24 cellular contexts compared by ENCODE assay signal in the genomic region with DNA sequence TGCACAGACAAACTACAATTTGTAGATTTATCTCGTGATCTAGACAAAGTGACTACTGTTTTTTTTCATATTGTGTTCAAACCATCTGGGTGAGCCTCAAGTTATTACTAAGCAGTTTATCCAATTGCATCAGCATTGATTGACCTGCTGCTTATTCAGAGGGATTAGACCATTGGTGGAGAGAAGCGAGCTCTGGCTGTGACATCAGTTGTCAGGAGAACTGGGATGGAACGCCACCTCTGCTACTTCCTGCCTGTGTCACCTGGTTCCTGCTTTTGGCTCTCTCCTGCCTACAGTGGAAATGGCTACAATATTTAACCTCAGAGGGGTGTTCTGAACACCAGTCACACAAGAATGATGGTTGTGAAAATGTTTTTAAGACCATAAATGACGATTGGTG. TPM values are rescaled to one million over a fixed set of nuclear protein-coding genes. Genes with fewer than 3 reads are reported as not detected.
DNase-seq lines count a peak whose midpoint lies in the region; TF ChIP-seq lines count a peak whose summit lies in the region.
"Had no signal": no experiment of that assay in that cellular context is flagged by ENCODE, and none has a peak within 500 bp of the region (broad histone marks: within the 10 kb centered on the region; RNA-seq: fewer than 3 reads in every experiment).

No MANE protein-coding gene starts in this region.

- peak overlapping the region; percentile 57 for H2AFZ ChIP-seq in OCI-LY3 (ENCODE audit: low read depth, low read length)

- H3K4me3 ChIP-seq in GM12865 (ENCODE audit: low read depth, low read length) (no peak overlapping the region), H7 (ENCODE audit: insufficient read depth, low read depth, low read length) (no peak overlapping the region), OCI-LY3 (ENCODE audit: low read length) (no peak overlapping the region), esophagus muscularis mucosa (no peak overlapping the region)
- H3K4me3 ChIP-seq: body of pancreas, HAP-1, heart left ventricle, psoas muscle, transverse colon had no signal

- peak; percentile 51 for DNase-seq in GM12865 (ENCODE audit: low read depth)
- peak; percentile 18 for DNase-seq in H7
- DNase-seq in esophagus muscularis mucosa (ENCODE audit: extremely low spot score): peak; percentile 31
- no peak for DNase-seq in COLO668 (lab: John Stamatoyannopoulos, UW; ENCODE audit: unreplicated experiment)
- no peak for DNase-seq in NCI-H1105 treated with DMSO at 0.1 percent for 48 hours (lab: John Stamatoyannopoulos, UW)
- no peak for DNase-seq in C1 segment of cervical spinal cord (lab: John Stamatoyannopoulos, UW)
- no peak for DNase-seq in foreskin melanocyte
- DNase-seq: activated CD4-positive, CD25-positive, alpha-beta regulatory T cell treated with anti-CD3 and anti-CD28 coated beads, Interleukin-2, amount 50 U/mL, for 72 hours; activated gamma-delta T cell treated with Interleukin-2 at 50 U/mL for 16 hours; activated T-cell treated with anti-CD3 and anti-CD28 coated beads, Interleukin-2, amount 50 U/mL, for 1 hour; body of pancreas; CD4-positive, alpha-beta T cell; cerebellar nuclear complex; DMS153; heart left ventricle; KBM-7; NCI-H1694; NCI-H2171 treated with DMSO at 0.1 percent for 48 hours; PC-3; psoas muscle; SHP77; transverse colon had no signal

- H3K79me2 ChIP-seq in OCI-LY3 (ENCODE audit: low read length): no peaks in the 10 kb centered on the region

- H3K4me2 ChIP-seq in OCI-LY3 (ENCODE audit: low read length): peak overlapping the region; percentile 9; the same call in 1 of the 2 replicates

- no peak for TF ChIP-seq POLR2A in esophagus muscularis mucosa (IDR thresholded peaks at IDR 0.05; ENCODE audit: low read depth)

- H3K27me3 ChIP-seq in H7 (ENCODE audit: control insufficient read depth, insufficient read depth, low read length): peaks cover 27% of the 10 kb centered on the region
- H3K27me3 ChIP-seq in OCI-LY3 (ENCODE audit: low read depth, low read length): no peaks in the 10 kb centered on the region
- H3K27me3 ChIP-seq in esophagus muscularis mucosa: peaks cover 0 to 9% (median 0%) of the 10 kb centered on the region in 4 donors
- H3K27me3 ChIP-seq: body of pancreas had no signal

- H3K36me3 ChIP-seq in H7 (replicated peaks; ENCODE audit: control insufficient read depth, insufficient read depth, low read length) (no peaks in the 10 kb centered on the region), OCI-LY3 (replicated peaks; ENCODE audit: low read depth, low read length) (no peaks in the 10 kb centered on the region), esophagus muscularis mucosa (peaks cover 0 to 14% (median 7%) of the 10 kb centered on the region in 4 donors)
- H3K36me3 ChIP-seq: HAP-1, transverse colon had no signal

- H3K9ac ChIP-seq in OCI-LY3 (ENCODE audit: low read length): no peak overlapping the region

- no peak for TF ChIP-seq CTCF in GM12865 (IDR thresholded peaks at IDR 0.05; ENCODE audit: insufficient read depth, low read depth, low read length, missing control alignments)
- TF ChIP-seq CTCF in OCI-LY3 (IDR thresholded peaks at IDR 0.05; ENCODE audit: low read depth, low read length): no peak
- no peak for TF ChIP-seq CTCF in esophagus muscularis mucosa (IDR thresholded peaks at IDR 0.05)

- H3K4me1 ChIP-seq in OCI-LY3 (ENCODE audit: low read length): peaks cover 5% of the 10 kb centered on the region
- peaks cover 0 to 1% (median under 1%) of the 10 kb centered on the region in 4 donors for H3K4me1 ChIP-seq in esophagus muscularis mucosa
- H3K4me1 ChIP-seq: body of pancreas, HAP-1, heart left ventricle, psoas muscle, transverse colon had no signal

- intact Hi-C loops in esophagus muscularis mucosa (cut with DNase I): no loop called here

- TF ChIP-seq EP300 in esophagus muscularis mucosa (IDR thresholded peaks at IDR 0.05): no peak

- H3K9me3 ChIP-seq in OCI-LY3 (ENCODE audit: insufficient read depth, low read length) (no peaks in the 10 kb centered on the region), esophagus muscularis mucosa (no peaks in the 10 kb centered on the region)
- H3K9me3 ChIP-seq: body of pancreas, HAP-1, heart left ventricle, psoas muscle, transverse colon had no signal

- no peak overlapping the region for H3K27ac ChIP-seq in OCI-LY3 (ENCODE audit: low read length)
- H3K27ac ChIP-seq in esophagus muscularis mucosa (replicated peaks in 1 of 4): no peak overlapping the region
- H3K27ac ChIP-seq: body of pancreas, heart left ventricle, psoas muscle, transverse colon had no signal

- no peaks in the 10 kb centered on the region for H4K20me1 ChIP-seq in OCI-LY3 (ENCODE audit: insufficient read depth, low read length)

- WGBS in esophagus muscularis mucosa: 85% methylated on average over 4 of the region's 4 CpGs

RNA-seq across cellular contexts. Expression of gene NR4A3, which starts 12.1 kb away (rescaled TPM):
- 0.10 and 0.18 TPM in 2 replicates for total RNA-seq in H7 (2014; rRNA removed; shearing (Covaris generic))
- 10 to 100 TPM in 1 of 4 donors, 1 to 10 TPM in 3; 1.2 to 17.4 (median 1.9) TPM for total RNA-seq in esophagus muscularis mucosa

Comparison
In these comparisons a context has a peak if more than half of its experiments do, and no peak if none do; other contexts are left out.
1. DNase-seq: peak in GM12865 (single experiment), H7 (single experiment) and esophagus muscularis mucosa (single experiment); none in COLO668 (single experiment), NCI-H1105 treated with DMSO at 0.1 percent for 48 hours (single experiment), C1 segment of cervical spinal cord (0 of 14) and foreskin melanocyte (single experiment).